1 cellular context compared by ENCODE assay signal in genomic region chr4:67550491-67551256, GRCh38.
TF ChIP-seq lines count a peak whose summit lies in the region.

No MANE protein-coding gene starts in this region.

TF ChIP-seq in SK-N-SH, 30 proteins besides CTCF, POLR2A, EP300 and RAD21 (continued from another document):
- TF ChIP-seq USF2 (IDR thresholded peaks at IDR 0.05; ENCODE audit: borderline replicate concordance, low read depth, low read length) (no peak), CHD2 (IDR thresholded peaks at IDR 0.05; ENCODE audit: low read length, partially characterized antibody) (no peak)
